Comparison of ENCODE assay signal across 16 cellular contexts in the genomic region with DNA sequence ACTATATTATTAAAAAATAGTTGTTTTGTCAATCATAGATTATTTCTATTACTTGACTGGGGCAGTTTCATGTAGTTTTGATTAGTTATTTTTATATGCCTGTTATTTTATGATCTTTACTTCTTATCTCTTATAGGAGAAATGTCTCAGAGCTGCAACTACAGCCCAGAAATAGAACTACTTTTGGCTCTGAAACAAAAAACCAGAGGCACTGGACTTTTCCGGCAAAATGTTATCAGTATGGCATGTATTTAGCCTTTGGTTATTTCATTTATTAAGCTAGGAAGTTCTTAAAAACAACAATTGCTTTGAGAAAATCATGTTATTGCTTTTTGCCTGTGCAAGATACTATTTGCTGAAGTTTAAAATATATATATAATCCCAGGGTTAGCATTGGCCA.
DNase-seq lines count a peak whose midpoint lies in the region; ATAC-seq and TF ChIP-seq lines count a peak whose summit lies in the region.
"Had no signal": no experiment of that assay in that cellular context is flagged by ENCODE, and none has a peak within 500 bp of the region (broad histone marks: within the 10 kb centered on the region; RNA-seq: fewer than 3 reads in every experiment).

No MANE protein-coding gene starts in this region.

- H3K27me3 ChIP-seq in ascending aorta (no peaks in the 10 kb centered on the region), tibial artery (no peaks in the 10 kb centered on the region)

- H3K4me3 ChIP-seq in ascending aorta: no peak overlapping the region
- H3K4me3 ChIP-seq in tibial artery: no peak overlapping the region
- H3K4me3 ChIP-seq: GM23248 had no signal

- no peaks in the 10 kb centered on the region for H3K27me3 Mint-ChIP-seq in mesothelial cell of epicardium (ENCODE audit: low read depth)

- peaks cover 8% of the 10 kb centered on the region for H3K9me3 Mint-ChIP-seq in mesothelial cell of epicardium
- H3K9me3 Mint-ChIP-seq: CD8-positive, alpha-beta T cell had no signal

- no peaks in the 10 kb centered on the region for H3K36me3 Mint-ChIP-seq in mesothelial cell of epicardium
- H3K36me3 Mint-ChIP-seq: CD14-positive monocyte; CD8-positive, alpha-beta T cell had no signal

- H3K4me3 Mint-ChIP-seq in mesothelial cell of epicardium: no peak overlapping the region
- H3K4me3 Mint-ChIP-seq: CD14-positive monocyte; CD8-positive, alpha-beta T cell had no signal

- DNase-seq in Right ventricle myocardium superior (no peak), cardiac septum (ENCODE audit: low spot score) (no peak), ascending aorta (ENCODE audit: low spot score in 2 of 2) (no peak), mesothelial cell of epicardium (ENCODE audit: low spot score in 2 of 2, unreplicated experiment in 2 of 2) (no peak), tibial artery (no peak), NCI-H2107 (lab: John Stamatoyannopoulos, UW) (no peak)
- DNase-seq: CD8-positive, alpha-beta T cell; COR-L47; DMS153; DMS79 treated with DMSO at 0.1 percent for 48 hours; EL; GM23248; H7 had no signal

- ATAC-seq in Right ventricle myocardium superior (ENCODE audit: poor library complexity) (peak; percentile 51), GM18868 (IDR thresholded peaks at IDR 0.05; ENCODE audit: unreplicated experiment) (no peak)
- ATAC-seq: CD8-positive, alpha-beta T cell had no signal

- peak overlapping the region; percentile 6 to 43 for H3K27ac ChIP-seq in ascending aorta
- H3K27ac ChIP-seq in tibial artery: peak overlapping the region; percentile 49 to 51
- H3K27ac ChIP-seq: 22Rv1, GM23248 had no signal

- TF ChIP-seq CTCF in ascending aorta (IDR thresholded peaks at IDR 0.05) (no peak), mesothelial cell of epicardium (IDR thresholded peaks at IDR 0.05; ENCODE audit: unreplicated experiment) (no peak), tibial artery (IDR thresholded peaks at IDR 0.05) (no peak)

- intact Hi-C loops in Right ventricle myocardium superior (cut with DNase I) (no loop called here), cardiac septum (cut with DNase I) (no loop called here), ascending aorta (cut with DNase I) (no loop called here), tibial artery (cut with DNase I; ENCODE audit: low total_unique reads) (no loop called here)

- H3K4me1 Mint-ChIP-seq in mesothelial cell of epicardium: peaks cover 17% of the 10 kb centered on the region
- H3K4me1 Mint-ChIP-seq: CD14-positive monocyte had no signal

- no peaks in the 10 kb centered on the region for H3K9me3 ChIP-seq in ascending aorta
- no peaks in the 10 kb centered on the region for H3K9me3 ChIP-seq in tibial artery

- H3K4me1 ChIP-seq in ascending aorta: peaks cover 0 to 8% of the 10 kb centered on the region in 2 donors
- peaks cover 0 to 40% (median 11%) of the 10 kb centered on the region in 4 donors for H3K4me1 ChIP-seq in tibial artery

- peak overlapping the region; percentile 50 for H3K27ac Mint-ChIP-seq in mesothelial cell of epicardium
- H3K27ac Mint-ChIP-seq: CD14-positive monocyte; CD8-positive, alpha-beta T cell had no signal

- no peaks in the 10 kb centered on the region for H3K36me3 ChIP-seq in ascending aorta
- H3K36me3 ChIP-seq in tibial artery: no peaks in the 10 kb centered on the region
